ENCODE assay signal across 8 cellular contexts in the genomic region with DNA sequence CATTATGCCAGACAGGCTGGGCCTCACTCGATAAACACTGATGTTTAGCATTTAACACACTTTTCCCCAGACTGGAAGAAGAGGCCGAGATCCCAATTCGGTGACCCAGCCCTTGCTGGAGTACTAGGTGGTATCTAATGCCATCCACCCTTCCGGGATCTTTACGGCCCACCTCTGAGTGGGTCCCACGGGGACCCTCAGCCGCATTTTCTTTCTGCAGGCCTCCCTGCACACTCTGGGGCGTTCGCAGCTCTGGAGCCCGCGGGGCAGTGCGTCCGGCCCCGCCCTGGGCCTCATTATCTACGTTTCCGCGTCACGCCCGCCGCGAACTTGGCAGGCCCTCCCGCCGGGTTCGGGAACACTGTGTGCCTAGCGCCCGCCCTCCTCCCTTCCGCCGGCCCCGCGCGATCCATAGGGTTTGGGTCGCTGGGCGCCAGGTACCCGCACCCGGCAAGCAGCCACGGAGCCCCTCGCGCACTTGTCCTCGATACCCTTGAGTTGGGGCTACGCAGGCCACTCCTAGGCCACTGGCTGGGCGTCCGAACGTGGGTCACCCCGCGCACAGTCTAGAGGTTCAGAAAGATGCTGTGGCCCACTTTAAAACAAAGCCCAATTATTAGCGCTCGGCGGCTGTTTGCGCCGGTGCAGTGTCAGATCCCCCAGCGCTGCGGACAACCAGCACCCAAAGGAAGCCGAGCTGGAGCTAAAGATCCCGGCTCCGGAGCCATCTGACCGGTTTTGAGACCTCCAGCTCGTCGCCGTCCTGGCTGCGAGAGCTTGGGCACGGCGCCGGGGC. TPM values are rescaled to one million over a fixed set of nuclear protein-coding genes. Genes with fewer than 3 reads are reported as not detected.
DNase-seq lines count a peak whose midpoint lies in the region; ATAC-seq and TF ChIP-seq lines count a peak whose summit lies in the region.

No MANE protein-coding gene starts in this region.

- DNase-seq in BE2C (no peak), NCI-H1048 (lab: John Stamatoyannopoulos, UW) (peak; percentile 12), lower lobe of right lung (peak; percentile 95), HuH-7 (ENCODE audit: low spot score) (no peak)
- DNase-seq in activated CD4-positive, alpha-beta T cell treated with anti-CD3 and anti-CD28 coated beads, Interleukin-2, amount 50 U/mL, for 24 hours (ENCODE audit: low read depth in 1 of 2, low spot score in 1 of 2), result peak; percentile 38 to 56
- DNase-seq in stimulated activated CD4-positive, alpha-beta T cell treated with anti-CD3 and anti-CD28 coated beads, Interleukin-4, amount 100 ng/mL, for 1 hour, result peak; percentile 66

- no peak for TF ChIP-seq CTCF in BE2C (IDR thresholded peaks at IDR 0.05; ENCODE audit: low read depth, low read length)
- TF ChIP-seq CTCF in lower lobe of right lung (IDR thresholded peaks at IDR 0.05), result no peak

- H3K4me3 ChIP-seq in BE2C (ENCODE audit: low read depth, low read length) (peak overlapping the region; percentile 36), duodenal mucosa (ENCODE audit: low read depth in 1 of 2, low read length in 2 of 2) (peak overlapping the region; percentile 81 to 86), lower lobe of right lung (peak overlapping the region; percentile 73)

- peak overlapping the region; percentile 88 for H3K27ac ChIP-seq in duodenal mucosa (ENCODE audit: low read depth, low read length)
- peak overlapping the region; percentile 99 for H3K27ac ChIP-seq in lower lobe of right lung

- H3K4me1 ChIP-seq in BE2C (no peaks in the 10 kb centered on the region), duodenal mucosa (ENCODE audit: control insufficient read depth in 1 of 2, insufficient read depth in 2 of 2, low read length in 2 of 2) (peaks cover 16 to 25% of the 10 kb centered on the region in 2 donors), lower lobe of right lung (peaks cover 50% of the 10 kb centered on the region)

- H3K36me3 ChIP-seq in BE2C (no peaks in the 10 kb centered on the region), duodenal mucosa (ENCODE audit: control insufficient read depth in 1 of 2, insufficient read depth in 2 of 2, low read length in 2 of 2) (no peaks in the 10 kb centered on the region), lower lobe of right lung (peaks cover 7% of the 10 kb centered on the region)

- H3K9ac ChIP-seq in duodenal mucosa (ENCODE audit: low read depth in 1 of 2, low read length in 2 of 2), result peak overlapping the region; percentile 77 to 80

- intact Hi-C loops in lower lobe of right lung (cut with DNase I), result no loop called here

- H3K27me3 ChIP-seq in BE2C, result peaks cover 47% of the 10 kb centered on the region
- no peaks in the 10 kb centered on the region for H3K27me3 ChIP-seq in duodenal mucosa (ENCODE audit: control insufficient read depth in 1 of 2, insufficient read depth in 2 of 2, low read length in 2 of 2)
- H3K27me3 ChIP-seq in lower lobe of right lung (ENCODE audit: low read depth), result no peaks in the 10 kb centered on the region

- ATAC-seq in lower lobe of right lung (peak; percentile 85 to 91), GM18873 (IDR thresholded peaks at IDR 0.05; ENCODE audit: low FRiP score, unreplicated experiment) (no peak)

- H3K9me3 ChIP-seq in BE2C (no peaks in the 10 kb centered on the region), duodenal mucosa (ENCODE audit: control insufficient read depth in 1 of 2, low read length in 2 of 2) (no peaks in the 10 kb centered on the region), lower lobe of right lung (no peaks in the 10 kb centered on the region)

RNA-seq across cellular contexts. Expression of a gene that starts 0.9 kb away (rescaled TPM):
- polyA plus RNA-seq in BE2C (2012; ENCODE audit: insufficient read depth, insufficient read length, low read depth), result not detected
- 31.8 TPM for total RNA-seq in lower lobe of right lung

RNA-seq across cellular contexts. Expression of a gene that starts 18.8 kb away (rescaled TPM):
- polyA plus RNA-seq in BE2C (2012; ENCODE audit: insufficient read depth, insufficient read length, low read depth), result 23.1 TPM
- 10.3 TPM for total RNA-seq in lower lobe of right lung

Comparison
In these comparisons a context has a peak if more than half of its experiments do, and no peak if none do; other contexts are left out.
1. DNase-seq: peak in NCI-H1048 (single experiment), activated CD4-positive, alpha-beta T cell treated with anti-CD3 and anti-CD28 coated beads, Interleukin-2, amount 50 U/mL, for 24 hours (2 of 2), lower lobe of right lung (single experiment) and stimulated activated CD4-positive, alpha-beta T cell treated with anti-CD3 and anti-CD28 coated beads, Interleukin-4, amount 100 ng/mL, for 1 hour (single experiment); none in BE2C (single experiment) and HuH-7 (single experiment).
2. Peak in every context shown above with its lines, with median percentiles within 50 percentile points of each other: H3K4me3 ChIP-seq.